Comparison of ENCODE assay signal across 9 cellular contexts in the genomic region with DNA sequence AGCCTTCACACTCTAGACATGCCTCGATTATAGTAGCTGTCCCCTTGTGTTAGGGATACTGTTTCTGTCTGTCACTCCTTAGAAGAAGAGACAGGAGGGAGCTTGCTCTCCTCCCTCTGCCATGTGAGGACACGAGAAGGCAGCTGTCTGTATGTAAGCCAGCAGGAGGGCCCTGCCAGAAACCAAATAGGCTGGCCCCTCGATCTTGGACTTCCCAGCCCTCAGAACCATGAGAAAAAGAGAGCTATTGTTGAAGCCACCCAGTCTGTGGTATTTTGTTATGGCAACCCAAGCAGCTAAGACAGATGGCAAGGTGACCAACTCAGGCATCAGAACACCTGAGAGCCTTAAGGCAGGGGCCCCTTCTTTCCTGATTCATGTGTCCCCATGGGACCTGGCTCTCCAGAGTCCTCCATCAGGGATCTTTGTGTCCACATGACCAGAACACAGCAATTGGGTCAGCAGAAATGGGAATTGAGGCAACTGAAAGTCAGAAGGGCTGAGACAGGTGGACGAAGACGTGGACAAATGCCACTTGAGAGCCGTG.
DNase-seq lines count a peak whose midpoint lies in the region; ATAC-seq and TF ChIP-seq lines count a peak whose summit lies in the region.
"Had no signal": no experiment of that assay in that cellular context is flagged by ENCODE, and none has a peak within 500 bp of the region (broad histone marks: within the 10 kb centered on the region; RNA-seq: fewer than 3 reads in every experiment).

No MANE protein-coding gene starts in this region.

- CTCF ChIA-PET in mammary epithelial cell (lab: Charles Lee; ENCODE audit: low non-redundant PET) = no interaction called here

- H3K4me3 ChIP-seq in right atrium auricular region = no peak overlapping the region
- no peak overlapping the region for H3K4me3 ChIP-seq in mammary epithelial cell (replicated peaks in 1 of 3; ENCODE audit: insufficient read depth in 1 of 3, low read depth in 2 of 3, low read length in 3 of 3)

- no peaks in the 10 kb centered on the region for H3K36me3 Mint-ChIP-seq in activated naive CD8-positive, alpha-beta T cell
- peaks cover 15% of the 10 kb centered on the region for H3K36me3 Mint-ChIP-seq in mesothelial cell of epicardium

- peaks cover 45% of the 10 kb centered on the region for H3K4me1 Mint-ChIP-seq in activated naive CD8-positive, alpha-beta T cell (ENCODE audit: low read depth)
- peaks cover 38% of the 10 kb centered on the region for H3K4me1 Mint-ChIP-seq in mesothelial cell of epicardium

- H3K36me3 ChIP-seq in right atrium auricular region (no peaks in the 10 kb centered on the region), mammary epithelial cell (ENCODE audit: insufficient read depth, low read length) (no peaks in the 10 kb centered on the region)

- no peak overlapping the region for H3K4me2 ChIP-seq in mammary epithelial cell (ENCODE audit: insufficient read depth, low read depth, low read length)

- dilution Hi-C loops in mammary epithelial cell (cut with HindIII; ENCODE audit: low sequenced_read_pairs) = no loop called here

- intact Hi-C loops in Right ventricle myocardium superior (cut with DNase I) (no loop called here), left colon (cut with DNase I, micrococcal nuclease) (no loop called here), mammary epithelial cell (cut with micrococcal nuclease) (loop anchor here (5.0 kb wide), 1 partner anchor 37 kb away; no protein-coding TSS in a partner anchor)

- no peak overlapping the region for H3K9ac ChIP-seq in mammary epithelial cell (ENCODE audit: insufficient read depth, low read length)

- H3K27ac Mint-ChIP-seq in activated naive CD8-positive, alpha-beta T cell = peak overlapping the region; percentile 83
- peak overlapping the region; percentile 55 for H3K27ac Mint-ChIP-seq in mesothelial cell of epicardium

- H3K4me1 ChIP-seq in right atrium auricular region = peaks cover 0 to 61% of the 10 kb centered on the region in 2 donors
- H3K4me1 ChIP-seq in mammary epithelial cell (ENCODE audit: insufficient read depth, low read length) = peaks cover 29% of the 10 kb centered on the region

- no peak overlapping the region for H2AFZ ChIP-seq in mammary epithelial cell (ENCODE audit: low read depth, low read length)

- H3K9me3 ChIP-seq in right atrium auricular region (no peaks in the 10 kb centered on the region), mammary epithelial cell (replicated peaks; ENCODE audit: insufficient read depth, low read length) (no peaks in the 10 kb centered on the region)

- no peak overlapping the region for H3K27ac ChIP-seq in right atrium auricular region
- H3K27ac ChIP-seq in mammary epithelial cell (ENCODE audit: insufficient read depth, low read depth, low read length) = no peak overlapping the region

- H3K9me3 Mint-ChIP-seq in activated naive CD8-positive, alpha-beta T cell (ENCODE audit: low read depth) = no peaks in the 10 kb centered on the region
- no peaks in the 10 kb centered on the region for H3K9me3 Mint-ChIP-seq in mesothelial cell of epicardium

- H3K79me2 ChIP-seq in mammary epithelial cell (ENCODE audit: insufficient read depth, low read length) = peaks cover 51% of the 10 kb centered on the region

- H4K20me1 ChIP-seq in mammary epithelial cell (ENCODE audit: insufficient read depth, low read length) = no peaks in the 10 kb centered on the region

- H3K27me3 ChIP-seq in right atrium auricular region (no peaks in the 10 kb centered on the region), mammary epithelial cell (ENCODE audit: insufficient read depth, low read length) (no peaks in the 10 kb centered on the region)

- ATAC-seq in Right ventricle myocardium superior (ENCODE audit: poor library complexity) = peak; percentile 4
- ATAC-seq in left colon = no peak

- in situ Hi-C loops in mammary epithelial cell (cut with MboI; ENCODE audit: low sequenced_read_pairs in 2 of 2) = no loop called here

- DNase-seq in Right ventricle myocardium superior (no peak), right atrium auricular region (ENCODE audit: low spot score) (no peak), mesothelial cell of epicardium (ENCODE audit: low spot score in 2 of 2, unreplicated experiment in 2 of 2) (no peak), left colon (no peak), kidney tubule cell (ENCODE audit: low spot score) (no peak), NCI-H524 treated with DMSO at 0.1 percent for 48 hours (lab: John Stamatoyannopoulos, UW) (no peak), mammary epithelial cell (no peak)
- DNase-seq: NCI-H446 had no signal

- H3K27me3 Mint-ChIP-seq in activated naive CD8-positive, alpha-beta T cell = no peaks in the 10 kb centered on the region
- no peaks in the 10 kb centered on the region for H3K27me3 Mint-ChIP-seq in mesothelial cell of epicardium (ENCODE audit: low read depth)

- H3K4me3 Mint-ChIP-seq in activated naive CD8-positive, alpha-beta T cell = peak overlapping the region; percentile 87
- H3K4me3 Mint-ChIP-seq in mesothelial cell of epicardium = no peak overlapping the region

- WGBS in mammary epithelial cell (ENCODE audit: low coverage, missing lambda C conversion rate) = 89% methylated on average over 6 of the region's 6 CpGs

- no TSS peak for BruUV-seq in mammary epithelial cell (replicated peaks; lab: Mats Ljungman, UMichigan)

- TF ChIP-seq CTCF in right atrium auricular region (IDR thresholded peaks at IDR 0.05) (no peak), mesothelial cell of epicardium (IDR thresholded peaks at IDR 0.05; ENCODE audit: unreplicated experiment) (no peak), mammary epithelial cell (conservative IDR thresholded peaks at IDR 0.05 in 1 of 2, IDR thresholded peaks at IDR 0.05 in 1 of 2; ENCODE audit: extremely low read depth in 1 of 2, insufficient read depth in 1 of 2, low read depth in 1 of 2, low read length in 2 of 2) (no peak)
